In the genomic region with DNA sequence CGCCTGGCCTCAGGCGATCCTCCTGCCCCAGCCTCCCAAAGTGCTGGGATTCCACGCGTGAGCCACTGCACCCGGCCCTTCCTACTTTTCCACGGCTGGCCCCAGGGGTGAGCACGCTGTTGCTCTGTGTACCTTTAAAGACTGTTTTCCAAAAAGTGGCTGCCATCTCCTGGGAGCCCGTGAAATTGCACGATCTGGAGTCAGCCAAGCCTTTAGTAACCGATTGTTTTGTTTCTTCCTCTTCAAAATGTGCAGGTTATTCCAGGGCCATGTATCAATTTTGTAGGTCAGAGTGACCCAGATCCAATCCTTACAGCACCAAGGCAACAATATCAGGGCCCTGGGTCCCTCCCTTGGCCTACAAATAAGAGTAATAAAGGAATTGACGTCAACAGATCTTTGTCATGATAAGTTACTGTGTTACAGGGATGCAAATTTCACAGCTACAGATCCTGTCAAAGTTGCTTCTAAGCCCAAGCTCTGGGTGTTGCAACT, we compare ENCODE assay signal across 2 cellular contexts.
TF ChIP-seq lines count a peak whose summit lies in the region.

No MANE protein-coding gene starts in this region.

TF ChIP-seq in IMR-90, 13 proteins besides CTCF, POLR2A, EP300 and RAD21:
- TF ChIP-seq, protein P1, sequence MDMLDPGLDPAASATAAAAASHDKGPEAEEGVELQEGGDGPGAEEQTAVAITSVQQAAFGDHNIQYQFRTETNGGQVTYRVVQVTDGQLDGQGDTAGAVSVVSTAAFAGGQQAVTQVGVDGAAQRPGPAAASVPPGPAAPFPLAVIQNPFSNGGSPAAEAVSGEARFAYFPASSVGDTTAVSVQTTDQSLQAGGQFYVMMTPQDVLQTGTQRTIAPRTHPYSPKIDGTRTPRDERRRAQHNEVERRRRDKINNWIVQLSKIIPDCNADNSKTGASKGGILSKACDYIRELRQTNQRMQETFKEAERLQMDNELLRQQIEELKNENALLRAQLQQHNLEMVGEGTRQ (IDR thresholded peaks at IDR 0.05; ENCODE audit: low read depth, low read length) = no peak
- TF ChIP-seq MXI1 (IDR thresholded peaks at IDR 0.05; ENCODE audit: borderline replicate concordance, low read depth, low read length) = 0 out of 2 replicates have a peak, but pooled peaks have one; percentile 19
- peak; percentile 78 for TF ChIP-seq SMC3 (IDR thresholded peaks at IDR 0.05; ENCODE audit: low read depth, low read length)

TF ChIP-seq in GM12878, 131 proteins besides CTCF, POLR2A, EP300 and RAD21:
- no peak for TF ChIP-seq MEF2B (IDR thresholded peaks at IDR 0.05; ENCODE audit: partially characterized antibody, poor library complexity, severe bottlenecking)
- no peak for TF ChIP-seq CREM (IDR thresholded peaks at IDR 0.05; ENCODE audit: low read depth)
- TF ChIP-seq, protein P2, sequence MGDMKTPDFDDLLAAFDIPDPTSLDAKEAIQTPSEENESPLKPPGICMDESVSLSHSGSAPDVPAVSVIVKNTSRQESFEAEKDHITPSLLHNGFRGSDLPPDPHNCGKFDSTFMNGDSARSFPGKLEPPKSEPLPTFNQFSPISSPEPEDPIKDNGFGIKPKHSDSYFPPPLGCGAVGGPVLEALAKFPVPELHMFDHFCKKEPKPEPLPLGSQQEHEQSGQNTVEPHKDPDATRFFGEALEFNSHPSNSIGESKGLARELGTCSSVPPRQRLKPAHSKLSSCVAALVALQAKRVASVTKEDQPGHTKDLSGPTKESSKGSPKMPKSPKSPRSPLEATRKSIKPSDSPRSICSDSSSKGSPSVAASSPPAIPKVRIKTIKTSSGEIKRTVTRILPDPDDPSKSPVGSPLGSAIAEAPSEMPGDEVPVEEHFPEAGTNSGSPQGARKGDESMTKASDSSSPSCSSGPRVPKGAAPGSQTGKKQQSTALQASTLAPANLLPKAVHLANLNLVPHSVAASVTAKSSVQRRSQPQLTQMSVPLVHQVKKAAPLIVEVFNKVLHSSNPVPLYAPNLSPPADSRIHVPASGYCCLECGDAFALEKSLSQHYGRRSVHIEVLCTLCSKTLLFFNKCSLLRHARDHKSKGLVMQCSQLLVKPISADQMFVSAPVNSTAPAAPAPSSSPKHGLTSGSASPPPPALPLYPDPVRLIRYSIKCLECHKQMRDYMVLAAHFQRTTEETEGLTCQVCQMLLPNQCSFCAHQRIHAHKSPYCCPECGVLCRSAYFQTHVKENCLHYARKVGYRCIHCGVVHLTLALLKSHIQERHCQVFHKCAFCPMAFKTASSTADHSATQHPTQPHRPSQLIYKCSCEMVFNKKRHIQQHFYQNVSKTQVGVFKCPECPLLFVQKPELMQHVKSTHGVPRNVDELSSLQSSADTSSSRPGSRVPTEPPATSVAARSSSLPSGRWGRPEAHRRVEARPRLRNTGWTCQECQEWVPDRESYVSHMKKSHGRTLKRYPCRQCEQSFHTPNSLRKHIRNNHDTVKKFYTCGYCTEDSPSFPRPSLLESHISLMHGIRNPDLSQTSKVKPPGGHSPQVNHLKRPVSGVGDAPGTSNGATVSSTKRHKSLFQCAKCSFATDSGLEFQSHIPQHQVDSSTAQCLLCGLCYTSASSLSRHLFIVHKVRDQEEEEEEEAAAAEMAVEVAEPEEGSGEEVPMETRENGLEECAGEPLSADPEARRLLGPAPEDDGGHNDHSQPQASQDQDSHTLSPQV (IDR thresholded peaks at IDR 0.05) = no peak
- TF ChIP-seq, protein P3, sequence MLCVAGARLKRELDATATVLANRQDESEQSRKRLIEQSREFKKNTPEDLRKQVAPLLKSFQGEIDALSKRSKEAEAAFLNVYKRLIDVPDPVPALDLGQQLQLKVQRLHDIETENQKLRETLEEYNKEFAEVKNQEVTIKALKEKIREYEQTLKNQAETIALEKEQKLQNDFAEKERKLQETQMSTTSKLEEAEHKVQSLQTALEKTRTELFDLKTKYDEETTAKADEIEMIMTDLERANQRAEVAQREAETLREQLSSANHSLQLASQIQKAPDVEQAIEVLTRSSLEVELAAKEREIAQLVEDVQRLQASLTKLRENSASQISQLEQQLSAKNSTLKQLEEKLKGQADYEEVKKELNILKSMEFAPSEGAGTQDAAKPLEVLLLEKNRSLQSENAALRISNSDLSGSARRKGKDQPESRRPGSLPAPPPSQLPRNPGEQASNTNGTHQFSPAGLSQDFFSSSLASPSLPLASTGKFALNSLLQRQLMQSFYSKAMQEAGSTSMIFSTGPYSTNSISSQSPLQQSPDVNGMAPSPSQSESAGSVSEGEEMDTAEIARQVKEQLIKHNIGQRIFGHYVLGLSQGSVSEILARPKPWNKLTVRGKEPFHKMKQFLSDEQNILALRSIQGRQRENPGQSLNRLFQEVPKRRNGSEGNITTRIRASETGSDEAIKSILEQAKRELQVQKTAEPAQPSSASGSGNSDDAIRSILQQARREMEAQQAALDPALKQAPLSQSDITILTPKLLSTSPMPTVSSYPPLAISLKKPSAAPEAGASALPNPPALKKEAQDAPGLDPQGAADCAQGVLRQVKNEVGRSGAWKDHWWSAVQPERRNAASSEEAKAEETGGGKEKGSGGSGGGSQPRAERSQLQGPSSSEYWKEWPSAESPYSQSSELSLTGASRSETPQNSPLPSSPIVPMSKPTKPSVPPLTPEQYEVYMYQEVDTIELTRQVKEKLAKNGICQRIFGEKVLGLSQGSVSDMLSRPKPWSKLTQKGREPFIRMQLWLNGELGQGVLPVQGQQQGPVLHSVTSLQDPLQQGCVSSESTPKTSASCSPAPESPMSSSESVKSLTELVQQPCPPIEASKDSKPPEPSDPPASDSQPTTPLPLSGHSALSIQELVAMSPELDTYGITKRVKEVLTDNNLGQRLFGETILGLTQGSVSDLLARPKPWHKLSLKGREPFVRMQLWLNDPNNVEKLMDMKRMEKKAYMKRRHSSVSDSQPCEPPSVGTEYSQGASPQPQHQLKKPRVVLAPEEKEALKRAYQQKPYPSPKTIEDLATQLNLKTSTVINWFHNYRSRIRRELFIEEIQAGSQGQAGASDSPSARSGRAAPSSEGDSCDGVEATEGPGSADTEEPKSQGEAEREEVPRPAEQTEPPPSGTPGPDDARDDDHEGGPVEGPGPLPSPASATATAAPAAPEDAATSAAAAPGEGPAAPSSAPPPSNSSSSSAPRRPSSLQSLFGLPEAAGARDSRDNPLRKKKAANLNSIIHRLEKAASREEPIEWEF (IDR thresholded peaks at IDR 0.05; ENCODE audit: insufficient replicate concordance, low read depth, low read length) = no peak
- peak; percentile 58; the same call in 1 of the 2 replicates for TF ChIP-seq SMC3 (IDR thresholded peaks at IDR 0.05; ENCODE audit: borderline replicate concordance, low read length)
